Comparison of ENCODE assay signal across 8 cellular contexts in genomic region chr5:71067262-71067928, GRCh38. TPM values are rescaled to one million over a fixed set of nuclear protein-coding genes. Genes with fewer than 3 reads are reported as not detected.
DNase-seq lines count a peak whose midpoint lies in the region; ATAC-seq and TF ChIP-seq lines count a peak whose summit lies in the region.
"Not testable (repeated sequence)": the region's sequence is repeated elsewhere in the genome, so short reads cannot be mapped to it uniquely, and the experiment has no call there.

Gene GTF2H2 (minus strand): TSS chr5:71067676. CDS start chr5:71062763, 4,913 bp downstream.

- not testable (repeated sequence) for H3K27ac ChIP-seq in CD8-positive, alpha-beta T cell (ENCODE audit: low read depth, low read length); lower lobe of right lung

- H3K4me1 ChIP-seq in CD8-positive, alpha-beta T cell (ENCODE audit: insufficient read depth, low read length); lower lobe of right lung: not testable (repeated sequence)

- not testable (repeated sequence) for H3K27me3 ChIP-seq in CD8-positive, alpha-beta T cell (ENCODE audit: insufficient read depth, low read length); lower lobe of right lung (ENCODE audit: low read depth)

- CTCF ChIA-PET in CD8-positive, alpha-beta T cell (lab: Charles Lee): not testable (repeated sequence)

- POLR2A ChIA-PET in CD8-positive, alpha-beta T cell (lab: Charles Lee): not testable (repeated sequence)

- H3K4me3 Mint-ChIP-seq in CD8-positive, alpha-beta T cell; effector memory CD8-positive, alpha-beta T cell; stimulated activated effector memory CD8-positive, alpha-beta T cell treated with anti-CD3 and anti-CD28 coated beads, Interleukin-12 subunit alpha, Interleukin-12 subunit beta, amount 100 ng/mL, for 72 hours: not testable (repeated sequence)

- not testable (repeated sequence) for H3K27me3 Mint-ChIP-seq in CD8-positive, alpha-beta T cell (ENCODE audit: low read depth); effector memory CD8-positive, alpha-beta T cell

- H3K9me3 ChIP-seq in CD8-positive, alpha-beta T cell (ENCODE audit: low read length); lower lobe of right lung: not testable (repeated sequence)

- not testable (repeated sequence) for H3K27ac Mint-ChIP-seq in CD8-positive, alpha-beta T cell; effector memory CD8-positive, alpha-beta T cell; stimulated activated effector memory CD8-positive, alpha-beta T cell treated with anti-CD3 and anti-CD28 coated beads, Interleukin-12 subunit alpha, Interleukin-12 subunit beta, amount 100 ng/mL, for 72 hours

- H3K4me1 Mint-ChIP-seq in CD8-positive, alpha-beta T cell (ENCODE audit: low read depth); effector memory CD8-positive, alpha-beta T cell (ENCODE audit: low read depth in 2 of 2); stimulated activated effector memory CD8-positive, alpha-beta T cell treated with anti-CD3 and anti-CD28 coated beads, Interleukin-12 subunit alpha, Interleukin-12 subunit beta, amount 100 ng/mL, for 72 hours: not testable (repeated sequence)

- intact Hi-C loops in CD8-positive, alpha-beta T cell (cut with DNase I, micrococcal nuclease); lower lobe of right lung (cut with DNase I): not testable (repeated sequence)

- H3K36me3 Mint-ChIP-seq in CD8-positive, alpha-beta T cell; effector memory CD8-positive, alpha-beta T cell (ENCODE audit: insufficient read depth); stimulated activated effector memory CD8-positive, alpha-beta T cell treated with anti-CD3 and anti-CD28 coated beads, Interleukin-12 subunit alpha, Interleukin-12 subunit beta, amount 100 ng/mL, for 72 hours: not testable (repeated sequence)

- ATAC-seq in CD8-positive, alpha-beta T cell: peak; percentile 98
- ATAC-seq in GM19438 (IDR thresholded peaks at IDR 0.05; ENCODE audit: low read depth, unreplicated experiment) (peak; percentile 92), HG02678 (IDR thresholded peaks at IDR 0.05; ENCODE audit: unreplicated experiment) (peak; percentile 99), HG03457 (IDR thresholded peaks at IDR 0.05; ENCODE audit: unreplicated experiment) (peak; percentile 91), lower lobe of right lung (peak; percentile 99)
- ATAC-seq in activated CD4-positive, CD25-positive, alpha-beta regulatory T cell treated with anti-CD3 and anti-CD28 coated beads, Interleukin-2, amount 50 U/mL, for 24 hours: peak; percentile 99 to 100
- peak; percentile 99 for ATAC-seq in effector memory CD8-positive, alpha-beta T cell (replicated peaks)
- ATAC-seq in stimulated activated effector memory CD8-positive, alpha-beta T cell treated with anti-CD3 and anti-CD28 coated beads, Interleukin-12 subunit alpha, Interleukin-12 subunit beta, amount 100 ng/mL, for 72 hours: peak; percentile 100

- not testable (repeated sequence) for H3K36me3 ChIP-seq in CD8-positive, alpha-beta T cell (ENCODE audit: insufficient read depth, low read length); lower lobe of right lung

- not testable (repeated sequence) for TF ChIP-seq CTCF in CD8-positive, alpha-beta T cell (IDR thresholded peaks at IDR 0.05); lower lobe of right lung (IDR thresholded peaks at IDR 0.05)

- not testable (repeated sequence) for H3K4me3 ChIP-seq in CD8-positive, alpha-beta T cell (ENCODE audit: low read depth, low read length); lower lobe of right lung

- H3K9me3 Mint-ChIP-seq in CD8-positive, alpha-beta T cell; effector memory CD8-positive, alpha-beta T cell; stimulated activated effector memory CD8-positive, alpha-beta T cell treated with anti-CD3 and anti-CD28 coated beads, Interleukin-12 subunit alpha, Interleukin-12 subunit beta, amount 100 ng/mL, for 72 hours: not testable (repeated sequence)

- not testable (repeated sequence) for DNase-seq in CD8-positive, alpha-beta T cell; effector memory CD8-positive, alpha-beta T cell; lower lobe of right lung; stimulated activated effector memory CD8-positive, alpha-beta T cell treated with anti-CD3 and anti-CD28 coated beads, Interleukin-12 subunit alpha, Interleukin-12 subunit beta, amount 100 ng/mL, for 72 hours (ENCODE audit: low spot score in 2 of 2)

RNA-seq across cellular contexts. Expression of gene GTF2H2, which starts in this region (rescaled TPM):
- total RNA-seq in CD8-positive, alpha-beta T cell: 10 to 100 TPM in 1 of 2 experiments, 1 to 10 TPM in 1; 5.9 to 13.7 TPM
- 28.7 TPM for total RNA-seq in lower lobe of right lung
